ENCODE assay signal across 20 cellular contexts in genomic region chr2:78757191-78757590, GRCh38.
"Had no signal": no experiment of that assay in that cellular context is flagged by ENCODE, and none has a peak within 500 bp of the region (broad histone marks: within the 10 kb centered on the region; RNA-seq: fewer than 3 reads in every experiment).

No MANE protein-coding gene starts in this region.

- H3K4me1 Mint-ChIP-seq: stimulated activated naive B cell treated with anti-CD40 and anti-IgM and Interleukin-4, amounts not matched to agents 10 μg/mL and 1 μg/mL and 100 μg/mL, for 72 hours; stimulated activated naive CD8-positive, alpha-beta T cell treated with anti-CD3 and anti-CD28 coated beads, Interleukin-15, amount 100 ng/mL, for 72 hours had no signal

- H2AFZ ChIP-seq: parathyroid adenoma had no signal

- H3K79me2 ChIP-seq: parathyroid adenoma had no signal

- ATAC-seq: gastroesophageal sphincter; left colon; left ventricle myocardium superior; naive thymus-derived CD4-positive, alpha-beta T cell; sciatic nerve; stimulated activated naive B cell treated with anti-CD40 and anti-IgM and Interleukin-4, amounts not matched to agents 10 μg/mL and 1 μg/mL and 100 μg/mL, for 72 hours; stimulated activated naive CD8-positive, alpha-beta T cell treated with anti-CD3 and anti-CD28 coated beads, Interleukin-15, amount 100 ng/mL, for 72 hours had no signal

- H3K27ac ChIP-seq: colonic mucosa, esophagus squamous epithelium, gastroesophageal sphincter, parathyroid adenoma, prostate gland, skin epidermis, testis, transverse colon had no signal

- H3K36me3 ChIP-seq: colonic mucosa, esophagus squamous epithelium, gastroesophageal sphincter, prostate gland, transverse colon had no signal

- H3K27me3 ChIP-seq: colonic mucosa, esophagus squamous epithelium, gastroesophageal sphincter, testis, transverse colon had no signal

- H3K27me3 Mint-ChIP-seq: naive thymus-derived CD4-positive, alpha-beta T cell; stimulated activated naive B cell treated with anti-CD40 and anti-IgM and Interleukin-4, amounts not matched to agents 10 μg/mL and 1 μg/mL and 100 μg/mL, for 72 hours; stimulated activated naive CD8-positive, alpha-beta T cell treated with anti-CD3 and anti-CD28 coated beads, Interleukin-15, amount 100 ng/mL, for 72 hours had no signal

- H3K9me3 ChIP-seq: colonic mucosa, prostate gland, testis had no signal

- H3K4me3 Mint-ChIP-seq: naive thymus-derived CD4-positive, alpha-beta T cell; stimulated activated naive B cell treated with anti-CD40 and anti-IgM and Interleukin-4, amounts not matched to agents 10 μg/mL and 1 μg/mL and 100 μg/mL, for 72 hours; stimulated activated naive CD8-positive, alpha-beta T cell treated with anti-CD3 and anti-CD28 coated beads, Interleukin-15, amount 100 ng/mL, for 72 hours had no signal

- H3K4me1 ChIP-seq: colonic mucosa, esophagus squamous epithelium, gastroesophageal sphincter, parathyroid adenoma, prostate gland, testis, transverse colon had no signal

- DNase-seq: colonic mucosa; dermis blood vessel endothelial cell; esophagus squamous epithelium; foreskin fibroblast; glutamatergic neuron; left colon; left ventricle myocardium superior; naive thymus-derived CD4-positive, alpha-beta T cell; stimulated activated CD4-positive, alpha-beta T cell treated with anti-CD3 and anti-CD28 coated beads, Interleukin-2, amount 100 ng/mL, for 24 hours; stimulated activated CD4-positive, alpha-beta T cell treated with anti-CD3 and anti-CD28 coated beads, Interleukin-4, amount 100 ng/mL, for 4 hours; stimulated activated naive B cell treated with anti-CD40 and anti-IgM and Interleukin-4, amounts not matched to agents 10 μg/mL and 1 μg/mL and 100 μg/mL, for 72 hours; stimulated activated naive CD8-positive, alpha-beta T cell treated with anti-CD3 and anti-CD28 coated beads, Interleukin-15, amount 100 ng/mL, for 72 hours; testis; transverse colon had no signal

- H3K27ac Mint-ChIP-seq: naive thymus-derived CD4-positive, alpha-beta T cell; stimulated activated naive B cell treated with anti-CD40 and anti-IgM and Interleukin-4, amounts not matched to agents 10 μg/mL and 1 μg/mL and 100 μg/mL, for 72 hours; stimulated activated naive CD8-positive, alpha-beta T cell treated with anti-CD3 and anti-CD28 coated beads, Interleukin-15, amount 100 ng/mL, for 72 hours had no signal

- H3K4me3 ChIP-seq: colonic mucosa, esophagus squamous epithelium, gastroesophageal sphincter, lung, prostate gland, skin epidermis, testis, transverse colon had no signal

- H3K9ac ChIP-seq: parathyroid adenoma had no signal
